In genomic region chr20:62940875-62941274, GRCh38 we compare ENCODE assay signal across 30 cellular contexts. TPM values are rescaled to one million over a fixed set of nuclear protein-coding genes. Genes with fewer than 3 reads are reported as not detected.
DNase-seq lines count a peak whose midpoint lies in the region; ATAC-seq, FAIRE-seq and TF ChIP-seq lines count a peak whose summit lies in the region.
"Had no signal": no experiment of that assay in that cellular context is flagged by ENCODE, and none has a peak within 500 bp of the region (broad histone marks: within the 10 kb centered on the region; RNA-seq: fewer than 3 reads in every experiment).

No MANE protein-coding gene starts in this region.

- H3K9me3 ChIP-seq in Loucy (ENCODE audit: insufficient read depth, low read depth, low read length) (no peaks in the 10 kb centered on the region), GM12878 (replicated peaks; ENCODE audit: control insufficient read depth, insufficient read depth, low read length) (no peaks in the 10 kb centered on the region), trophoblast cell (ENCODE audit: insufficient read depth, low read depth, low read length) (no peaks in the 10 kb centered on the region)
- H3K9me3 ChIP-seq: adrenal gland, left lung, SJSA1 had no signal

- peaks cover 31% of the 10 kb centered on the region; the same call in 1 of the 2 replicates for H3K36me3 ChIP-seq in Loucy (ENCODE audit: insufficient read depth, low read length)
- H3K36me3 ChIP-seq in GM12878 (ENCODE audit: control insufficient read depth in 2 of 2, insufficient read depth in 2 of 2, low read length in 1 of 2) = peaks cover 12 to 38% of the 10 kb centered on the region in 2 experiments
- peaks cover 30 to 39% of the 10 kb centered on the region in 2 experiments for H3K36me3 ChIP-seq in trophoblast cell (ENCODE audit: control insufficient read depth in 1 of 2, insufficient read depth in 2 of 2, low read length in 2 of 2)

- no peak overlapping the region for H3K18ac ChIP-seq in trophoblast cell (ENCODE audit: low read length)

- peaks cover 16% of the 10 kb centered on the region for H3K79me1 ChIP-seq in trophoblast cell (ENCODE audit: low read length)

- H3K27ac Mint-ChIP-seq in activated CD4-positive, alpha-beta T cell treated with anti-CD3 and anti-CD28 coated beads, Interleukin-2, amount 10 ng/mL, durations not matched to agents 24 days and 14 days = no peak overlapping the region
- H3K27ac Mint-ChIP-seq in osteocyte (ENCODE audit: unreplicated experiment) = no peak overlapping the region
- H3K27ac Mint-ChIP-seq: activated CD4-positive, alpha-beta memory T cell treated with anti-CD3 and anti-CD28 coated beads, Interleukin-2, amount 10 ng/mL, durations not matched to agents 7 days and 5 days had no signal

- SMC1A ChIA-PET in GM12878 (lab: Charles Lee; ENCODE audit: uncharacterized antibody, unreplicated experiment) = no interaction called here

- H4K91ac ChIP-seq in trophoblast cell (ENCODE audit: low read depth, low read length) = no peak overlapping the region

- DNase-seq in activated CD4-positive, alpha-beta T cell treated with anti-CD3 and anti-CD28 coated beads, Interleukin-2, amount 10 ng/mL, durations not matched to agents 24 days and 14 days = no peak
- no peak for DNase-seq in activated CD4-positive, alpha-beta T cell treated with anti-CD3 and anti-CD28 coated beads, Interleukin-2, amount 50 U/mL, for 48 hours
- DNase-seq in GM12878 (ENCODE audit: low read depth, low spot score) = no peak
- DNase-seq in trophoblast cell = no peak
- no peak for DNase-seq in activated CD4-positive, CD25-positive, alpha-beta regulatory T cell (lab: John Stamatoyannopoulos, UW)
- no peak for DNase-seq in HK-2 (ENCODE audit: unreplicated experiment)
- no peak for DNase-seq in osteocyte (ENCODE audit: extremely low spot score, unreplicated experiment)
- DNase-seq: activated CD4-positive, alpha-beta memory T cell treated with anti-CD3 and anti-CD28 coated beads, Interleukin-2, amount 10 ng/mL, durations not matched to agents 7 days and 5 days; activated CD4-positive, CD25-positive, alpha-beta regulatory T cell treated with anti-CD3 and anti-CD28 coated beads, Interleukin-2, amount 50 U/mL, for 72 hours; activated gamma-delta T cell treated with Interleukin-2 at 50 U/mL for 16 hours; adrenal gland; dermis blood vessel endothelial cell; GOT3; left lung; NCI-H146; NCI-H2107; NCI-H446 treated with DMSO at 0.1 percent for 48 hours; NCI-H774; stimulated activated naive B cell treated with anti-CD40 and anti-IgM and Interleukin-4, amounts not matched to agents 10 μg/mL and 1 μg/mL and 100 μg/mL, for 72 hours had no signal

- H3F3A ChIP-seq in Loucy (ENCODE audit: low read depth) = no peaks in the 10 kb centered on the region

- no peak overlapping the region for H2AFZ ChIP-seq in Loucy (ENCODE audit: low read length)
- no peak overlapping the region for H2AFZ ChIP-seq in GM12878 (ENCODE audit: control insufficient read depth, low read depth, low read length)
- no peak overlapping the region for H2AFZ ChIP-seq in trophoblast cell (ENCODE audit: insufficient read depth, low read length, poor library complexity)

- no peak overlapping the region for H2AK5ac ChIP-seq in trophoblast cell (ENCODE audit: low read length)

- H2BK5ac ChIP-seq in trophoblast cell (ENCODE audit: low read depth, low read length, poor library complexity) = no peak overlapping the region

- CTCF ChIA-PET in GM12878 (lab: Yijun Ruan, JAX) = interaction anchor here (0.7 to 1.0 kb wide), 2 partner anchors 12 to 38 kb away, joined by 3 read pairs; partner anchors contain the start of gene SLC17A9

- FAIRE-seq in GM12878 (lab: Jason Lieb, UNC) = no peak
- FAIRE-seq: G401.6, islet of Langerhans, urothelium cell line had no signal

- no peak overlapping the region for H3K23ac ChIP-seq in trophoblast cell (ENCODE audit: low read length)

- RAD21 ChIA-PET in GM12878 (lab: Charles Lee; ENCODE audit: unreplicated experiment) = no interaction called here

- H4K8ac ChIP-seq in trophoblast cell (ENCODE audit: low read depth, low read length) = no peak overlapping the region

- H3K27ac ChIP-seq in GM12878 (ENCODE audit: control insufficient read depth, insufficient read depth) (no peak overlapping the region), trophoblast cell (ENCODE audit: low read depth, low read length) (no peak overlapping the region)
- H3K27ac ChIP-seq: 22Rv1, adrenal gland, left lung, SJSA1 had no signal

- H3K36me3 Mint-ChIP-seq in activated CD4-positive, alpha-beta T cell treated with anti-CD3 and anti-CD28 coated beads, Interleukin-2, amount 10 ng/mL, durations not matched to agents 24 days and 14 days (ENCODE audit: low read depth) = peaks cover 48% of the 10 kb centered on the region
- peaks cover 20% of the 10 kb centered on the region for H3K36me3 Mint-ChIP-seq in osteocyte (ENCODE audit: unreplicated experiment)

- H3K4me1 ChIP-seq in Loucy (ENCODE audit: insufficient read depth, low read length, poor library complexity, severe bottlenecking) = peaks cover 29% of the 10 kb centered on the region
- H3K4me1 ChIP-seq in GM12878 (ENCODE audit: control insufficient read depth, insufficient read depth, low read length) = 0 out of 2 replicates have a peak, but pooled peaks cover 5% of the 10 kb centered on the region
- peaks cover 6 to 16% of the 10 kb centered on the region in 2 experiments for H3K4me1 ChIP-seq in trophoblast cell (ENCODE audit: control insufficient read depth in 1 of 2, insufficient read depth in 2 of 2, low read length in 2 of 2)

- no peak for TF ChIP-seq RAD21 in GM12878 (IDR thresholded peaks at IDR 0.05; ENCODE audit: insufficient read depth, low read depth, low read length)

- no peak overlapping the region for H2BK120ac ChIP-seq in trophoblast cell (ENCODE audit: insufficient read depth, low read length, poor library complexity)

- H3K4ac ChIP-seq in trophoblast cell (ENCODE audit: low read depth, low read length) = peak overlapping the region; percentile 42

- no peak overlapping the region for H2BK12ac ChIP-seq in trophoblast cell (ENCODE audit: low read length)

- TF ChIP-seq EP300 in GM12878 (IDR thresholded peaks at IDR 0.05; ENCODE audit: borderline replicate concordance in 1 of 2, control insufficient read depth in 1 of 2, low read depth in 2 of 2, low read length in 2 of 2) = no peak

- peaks cover 27% of the 10 kb centered on the region for H3K4me1 Mint-ChIP-seq in activated CD4-positive, alpha-beta T cell treated with anti-CD3 and anti-CD28 coated beads, Interleukin-2, amount 10 ng/mL, durations not matched to agents 24 days and 14 days
- peaks cover 27% of the 10 kb centered on the region for H3K4me1 Mint-ChIP-seq in osteocyte (ENCODE audit: unreplicated experiment)

- H3K4me3 ChIP-seq in Loucy (ENCODE audit: low read length, poor library complexity, severe bottlenecking) (peak overlapping the region; percentile 82), GM12878 (no peak overlapping the region), trophoblast cell (ENCODE audit: low read depth, low read length) (no peak overlapping the region)
- H3K4me3 ChIP-seq: adrenal gland, left lung, SJSA1 had no signal

- POLR2A ChIA-PET in GM12878 (lab: Charles Lee) = interaction anchor here (0.6 kb wide), 1 partner anchor 163 kb away, joined by 3 read pairs; no protein-coding TSS in a partner anchor

- no TSS peak for BruUV-seq in GM12878 (replicated peaks; lab: Mats Ljungman, UMichigan)

- H3K79me2 ChIP-seq in Loucy (ENCODE audit: insufficient read depth, low read length) (peaks cover 92% of the 10 kb centered on the region), GM12878 (ENCODE audit: control insufficient read depth, insufficient read depth, low read length) (peaks cover 54% of the 10 kb centered on the region), trophoblast cell (ENCODE audit: control insufficient read depth, insufficient read depth, low read length, poor library complexity) (peaks cover 29% of the 10 kb centered on the region)

- H3K4me2 ChIP-seq in Loucy (ENCODE audit: low read depth, low read length, poor library complexity, severe bottlenecking) (peak overlapping the region; percentile 87), GM12878 (ENCODE audit: control insufficient read depth, insufficient read depth) (peak overlapping the region; percentile 27; the same call in 1 of the 2 replicates), trophoblast cell (ENCODE audit: low read length) (no peak overlapping the region)

- no peak overlapping the region for H4K12ac ChIP-seq in trophoblast cell (ENCODE audit: low read depth, low read length)

- no peaks in the 10 kb centered on the region for H3K9me3 Mint-ChIP-seq in activated CD4-positive, alpha-beta T cell treated with anti-CD3 and anti-CD28 coated beads, Interleukin-2, amount 10 ng/mL, durations not matched to agents 24 days and 14 days
- H3K9me3 Mint-ChIP-seq in osteocyte (ENCODE audit: unreplicated experiment) = no peaks in the 10 kb centered on the region
- H3K9me3 Mint-ChIP-seq: activated CD4-positive, alpha-beta memory T cell treated with anti-CD3 and anti-CD28 coated beads, Interleukin-2, amount 10 ng/mL, durations not matched to agents 7 days and 5 days; CD14-positive monocyte; central memory CD8-positive, alpha-beta T cell; IgD-negative memory B cell; stimulated activated naive B cell treated with anti-CD40 and anti-IgM and Interleukin-4, amounts not matched to agents 10 μg/mL and 1 μg/mL and 100 μg/mL, for 72 hours had no signal

- no peaks in the 10 kb centered on the region for H3K27me3 Mint-ChIP-seq in activated CD4-positive, alpha-beta T cell treated with anti-CD3 and anti-CD28 coated beads, Interleukin-2, amount 10 ng/mL, durations not matched to agents 24 days and 14 days
- no peaks in the 10 kb centered on the region for H3K27me3 Mint-ChIP-seq in osteocyte (ENCODE audit: unreplicated experiment)
- H3K27me3 Mint-ChIP-seq: activated CD4-positive, alpha-beta memory T cell treated with anti-CD3 and anti-CD28 coated beads, Interleukin-2, amount 10 ng/mL, durations not matched to agents 7 days and 5 days; central memory CD8-positive, alpha-beta T cell; IgD-negative memory B cell; stimulated activated naive B cell treated with anti-CD40 and anti-IgM and Interleukin-4, amounts not matched to agents 10 μg/mL and 1 μg/mL and 100 μg/mL, for 72 hours had no signal

- no peak for TF ChIP-seq CTCF in Loucy (conservative IDR thresholded peaks at IDR 0.05; ENCODE audit: low read length)
- TF ChIP-seq CTCF in GM12878 (IDR thresholded peaks at IDR 0.05 in 2 of 3, conservative IDR thresholded peaks at IDR 0.05 in 1 of 3; ENCODE audit: control insufficient read depth in 2 of 3, extremely low read depth in 1 of 3, insufficient read depth in 1 of 3, low read depth in 3 of 3, low read length in 3 of 3) = no peak
- no peak for TF ChIP-seq CTCF in osteocyte (IDR thresholded peaks at IDR 0.05)

- H4K20me1 ChIP-seq in Loucy (ENCODE audit: insufficient read depth, low read length, poor library complexity, severe bottlenecking) (peaks cover 52% of the 10 kb centered on the region), GM12878 (ENCODE audit: control insufficient read depth, insufficient read depth) (no peaks in the 10 kb centered on the region)

- 88% methylated on average over 8 of the region's 8 CpGs for WGBS in GM12878 (ENCODE audit: insufficient coverage, insufficient replicate concordance, low lambda C conversion rate, missing lambda C conversion rate)
- WGBS in trophoblast cell (ENCODE audit: extremely low coverage, insufficient coverage, insufficient read length) = no CpG with 5 or more reads among the region's 8 CpGs

- TF ChIP-seq POLR2A in GM12878 (IDR thresholded peaks at IDR 0.05; ENCODE audit: low read depth, low read length) = no peak

- in situ Hi-C loops in GM12878 (cut with MboI) = no loop called here

- no peak overlapping the region for H3K14ac ChIP-seq in trophoblast cell (ENCODE audit: low read length)

- H3K4me3 Mint-ChIP-seq in activated CD4-positive, alpha-beta T cell treated with anti-CD3 and anti-CD28 coated beads, Interleukin-2, amount 10 ng/mL, durations not matched to agents 24 days and 14 days = peak overlapping the region; percentile 28
- no peak overlapping the region for H3K4me3 Mint-ChIP-seq in osteocyte (ENCODE audit: unreplicated experiment)
- H3K4me3 Mint-ChIP-seq: CD14-positive monocyte; central memory CD8-positive, alpha-beta T cell; stimulated activated naive B cell treated with anti-CD40 and anti-IgM and Interleukin-4, amounts not matched to agents 10 μg/mL and 1 μg/mL and 100 μg/mL, for 72 hours had no signal

- no peak for ATAC-seq in GM12878
- ATAC-seq: esophagus mucosa; left lung; stimulated activated naive B cell treated with anti-CD40 and anti-IgM and Interleukin-4, amounts not matched to agents 10 μg/mL and 1 μg/mL and 100 μg/mL, for 72 hours had no signal

- no peaks in the 10 kb centered on the region for H3K9me2 ChIP-seq in Loucy (replicated peaks; ENCODE audit: low read depth, low read length)

- intact Hi-C loops in activated CD4-positive, alpha-beta T cell treated with anti-CD3 and anti-CD28 coated beads, Interleukin-2, amount 10 ng/mL, durations not matched to agents 24 days and 14 days (cut with micrococcal nuclease) = no loop called here
- intact Hi-C loops in GM12878 (cut with micrococcal nuclease; ENCODE audit: unreplicated experiment) = no loop called here

- H3K9ac ChIP-seq in Loucy (ENCODE audit: low read depth, low read length, poor library complexity, severe bottlenecking) (peak overlapping the region; percentile 58), GM12878 (ENCODE audit: control insufficient read depth, insufficient read depth, low read length) (peak overlapping the region; percentile 28; the same call in 1 of the 2 replicates), trophoblast cell (ENCODE audit: low read length) (no peak overlapping the region)

- H3K27me3 ChIP-seq in Loucy (ENCODE audit: insufficient read depth, low read length, poor library complexity, severe bottlenecking) (no peaks in the 10 kb centered on the region), GM12878 (replicated peaks in 1 of 2; ENCODE audit: control insufficient read depth in 2 of 2, insufficient read depth in 2 of 2, low read length in 1 of 2) (no peaks in the 10 kb centered on the region), trophoblast cell (ENCODE audit: insufficient read depth, low read length) (no peaks in the 10 kb centered on the region)
- H3K27me3 ChIP-seq: adrenal gland, left lung, SJSA1 had no signal

RNA-seq across cellular contexts. Expression of gene GID8, which starts 2.9 kb away (rescaled TPM):
- total RNA-seq in activated CD4-positive, alpha-beta T cell treated with anti-CD3 and anti-CD28 coated beads, Interleukin-2, amount 10 ng/mL, durations not matched to agents 24 days and 14 days = 50.0 and 58.0 TPM in 2 replicates
- total RNA-seq in GM12878 (2013; cell fraction: nucleolus; rRNA removed) = 16.8 and 17.6 TPM in 2 replicates
- total RNA-seq in GM12878 (2014; rRNA removed) = 21.7 and 25.2 TPM in 2 replicates
- total RNA-seq in GM12878 (2014; rRNA removed; fragmentation: Illumina TruSeq; extraction: Trizol) = 21.7 and 22.7 TPM in 2 replicates
- total RNA-seq in GM12878 (2021) = 33.1 and 33.8 TPM in 2 replicates
- 19.1 TPM for polyA plus RNA-seq in GM12878 (2011; ENCODE audit: low read depth)
- polyA plus RNA-seq in GM12878 (2011; rRNA removed) = 28.2 and 30.6 TPM in 2 replicates
- polyA plus RNA-seq in GM12878 (2011; cell fraction: cytosol; rRNA removed) = 29.1 and 34.1 TPM in 2 replicates
- polyA plus RNA-seq in GM12878 (2011; cell fraction: nucleus; rRNA removed) = 19.5 and 22.0 TPM in 2 replicates
- 21.7 and 23.3 TPM in 2 replicates for polyA plus RNA-seq in GM12878 (2012)
- 17.6 and 22.8 TPM in 2 replicates for polyA plus RNA-seq in GM12878 (2014; fragmentation: Illumina TruSeq; extraction: Trizol)
- 10 to 100 TPM; 12.0 to 13.2 TPM for polyA plus RNA-seq in GM12878 (2014; fragmentation: Nextera tagmentation; extraction: Ambion mirVana)
- 27.9 and 29.8 TPM in 2 replicates for polyA plus RNA-seq in GM12878 (2014; rRNA removed)
- polyA plus RNA-seq in GM12878 (2016; fragmentation: Nextera tagmentation; extraction: Ambion mirVana) = 10 to 100 TPM; 16.5 to 20.1 TPM
- polyA minus RNA-seq in GM12878 (2011; rRNA and poly(A)+ RNA removed) = 26.9 and 30.9 TPM in 2 replicates
- polyA minus RNA-seq in GM12878 (2011; cell fraction: cytosol; rRNA and poly(A)+ RNA removed) = 11.3 and 11.9 TPM in 2 replicates
- 7.1 and 9.1 TPM in 2 replicates for polyA minus RNA-seq in GM12878 (2011; cell fraction: nucleus; rRNA and poly(A)+ RNA removed)
- 37.2 and 37.5 TPM in 2 replicates for polyA plus RNA-seq in trophoblast cell (2013)
- total RNA-seq in osteocyte = 33.5 and 35.8 TPM in 2 replicates

RNA-seq across cellular contexts. Expression of gene SLC17A9, which starts 11.6 kb away (rescaled TPM):
- total RNA-seq in activated CD4-positive, alpha-beta T cell treated with anti-CD3 and anti-CD28 coated beads, Interleukin-2, amount 10 ng/mL, durations not matched to agents 24 days and 14 days = 13.0 and 14.0 TPM in 2 replicates
- total RNA-seq in GM12878 (2013; cell fraction: nucleolus; rRNA removed) = 130 and 134 TPM in 2 replicates
- total RNA-seq in GM12878 (2014; rRNA removed) (27.8 and 35.8 TPM in 2 replicates), GM12878 (2014; rRNA removed; fragmentation: Illumina TruSeq; extraction: Trizol) (15.7 and 17.5 TPM in 2 replicates), GM12878 (2021) (60.2 and 74.1 TPM in 2 replicates), osteocyte (not detected in 2 replicates)
- 18.7 TPM for polyA plus RNA-seq in GM12878 (2011; ENCODE audit: low read depth)
- polyA plus RNA-seq in GM12878 (2011; rRNA removed) (13.0 and 22.9 TPM in 2 replicates), GM12878 (2014; fragmentation: Illumina TruSeq; extraction: Trizol) (5.8 and 19.2 TPM in 2 replicates), GM12878 (2014; fragmentation: Nextera tagmentation; extraction: Ambion mirVana) (1 to 10 TPM in 1 of 2 experiments, under 1 TPM in 1; 0.72 to 3.9 TPM), GM12878 (2014; rRNA removed) (67.1 and 83.6 TPM in 2 replicates), GM12878 (2016; fragmentation: Nextera tagmentation; extraction: Ambion mirVana) (10 to 100 TPM; 57.9 to 67.0 TPM)
- 33.9 and 65.4 TPM in 2 replicates for polyA plus RNA-seq in GM12878 (2011; cell fraction: cytosol; rRNA removed)
- 742 and 791 TPM in 2 replicates for polyA plus RNA-seq in GM12878 (2011; cell fraction: nucleus; rRNA removed)
- 52.1 and 66.9 TPM in 2 replicates for polyA plus RNA-seq in GM12878 (2012)
- 6.9 and 18.1 TPM in 2 replicates for polyA minus RNA-seq in GM12878 (2011; rRNA and poly(A)+ RNA removed)
- 9.0 and 11.0 TPM in 2 replicates for polyA minus RNA-seq in GM12878 (2011; cell fraction: cytosol; rRNA and poly(A)+ RNA removed)
- 49.8 and 62.0 TPM in 2 replicates for polyA minus RNA-seq in GM12878 (2011; cell fraction: nucleus; rRNA and poly(A)+ RNA removed)
- polyA plus RNA-seq in trophoblast cell (2013) = 1.5 and 1.6 TPM in 2 replicates
- total RNA-seq: SJSA1, skeletal muscle tissue had no signal

RNA-seq across cellular contexts. Expression of gene DIDO1, which starts 14.6 kb away (rescaled TPM):
- 58.5 and 61.2 TPM in 2 replicates for total RNA-seq in activated CD4-positive, alpha-beta T cell treated with anti-CD3 and anti-CD28 coated beads, Interleukin-2, amount 10 ng/mL, durations not matched to agents 24 days and 14 days
- total RNA-seq in GM12878 (2013; cell fraction: nucleolus; rRNA removed) = 158 and 180 TPM in 2 replicates
- 40.9 and 41.5 TPM in 2 replicates for total RNA-seq in GM12878 (2014; rRNA removed)
- total RNA-seq in GM12878 (2014; rRNA removed; fragmentation: Illumina TruSeq; extraction: Trizol) = 33.8 and 36.0 TPM in 2 replicates
- 52.1 and 56.4 TPM in 2 replicates for total RNA-seq in GM12878 (2021)
- polyA plus RNA-seq in GM12878 (2011; ENCODE audit: low read depth) = 21.4 TPM
- polyA plus RNA-seq in GM12878 (2011; rRNA removed) = 40.4 and 47.4 TPM in 2 replicates
- 43.3 and 47.3 TPM in 2 replicates for polyA plus RNA-seq in GM12878 (2011; cell fraction: cytosol; rRNA removed)
- 185 and 192 TPM in 2 replicates for polyA plus RNA-seq in GM12878 (2011; cell fraction: nucleus; rRNA removed)
- 32.5 and 32.6 TPM in 2 replicates for polyA plus RNA-seq in GM12878 (2012)
- 39.4 and 44.2 TPM in 2 replicates for polyA plus RNA-seq in GM12878 (2014; fragmentation: Illumina TruSeq; extraction: Trizol)
- 1 to 10 TPM; 5.5 to 7.8 TPM for polyA plus RNA-seq in GM12878 (2014; fragmentation: Nextera tagmentation; extraction: Ambion mirVana)
- polyA plus RNA-seq in GM12878 (2014; rRNA removed) = 40.6 and 40.8 TPM in 2 replicates
- polyA plus RNA-seq in GM12878 (2016; fragmentation: Nextera tagmentation; extraction: Ambion mirVana) = 10 to 100 TPM; 24.7 to 28.5 TPM
- 38.1 and 42.9 TPM in 2 replicates for polyA minus RNA-seq in GM12878 (2011; rRNA and poly(A)+ RNA removed)
- polyA minus RNA-seq in GM12878 (2011; cell fraction: cytosol; rRNA and poly(A)+ RNA removed) = 12.7 and 13.5 TPM in 2 replicates
- polyA minus RNA-seq in GM12878 (2011; cell fraction: nucleus; rRNA and poly(A)+ RNA removed) = 38.0 and 59.5 TPM in 2 replicates
- polyA plus RNA-seq in trophoblast cell (2013) = 31.7 and 32.7 TPM in 2 replicates
- 53.6 and 54.7 TPM in 2 replicates for total RNA-seq in osteocyte

Comparison
In these comparisons a context has a peak if more than half of its experiments do, and no peak if none do; other contexts are left out.
1. RNA of gene SLC17A9, which starts 11.6 kb away (total RNA-seq): 15.7 to 134 TPM in GM12878 and 13.0 to 14.0 TPM in activated CD4-positive, alpha-beta T cell treated with anti-CD3 and anti-CD28 coated beads, Interleukin-2, amount 10 ng/mL, durations not matched to agents 24 days and 14 days; not detected in osteocyte; every median in the first group is over 10 times any median in the second.